In the genomic region with DNA sequence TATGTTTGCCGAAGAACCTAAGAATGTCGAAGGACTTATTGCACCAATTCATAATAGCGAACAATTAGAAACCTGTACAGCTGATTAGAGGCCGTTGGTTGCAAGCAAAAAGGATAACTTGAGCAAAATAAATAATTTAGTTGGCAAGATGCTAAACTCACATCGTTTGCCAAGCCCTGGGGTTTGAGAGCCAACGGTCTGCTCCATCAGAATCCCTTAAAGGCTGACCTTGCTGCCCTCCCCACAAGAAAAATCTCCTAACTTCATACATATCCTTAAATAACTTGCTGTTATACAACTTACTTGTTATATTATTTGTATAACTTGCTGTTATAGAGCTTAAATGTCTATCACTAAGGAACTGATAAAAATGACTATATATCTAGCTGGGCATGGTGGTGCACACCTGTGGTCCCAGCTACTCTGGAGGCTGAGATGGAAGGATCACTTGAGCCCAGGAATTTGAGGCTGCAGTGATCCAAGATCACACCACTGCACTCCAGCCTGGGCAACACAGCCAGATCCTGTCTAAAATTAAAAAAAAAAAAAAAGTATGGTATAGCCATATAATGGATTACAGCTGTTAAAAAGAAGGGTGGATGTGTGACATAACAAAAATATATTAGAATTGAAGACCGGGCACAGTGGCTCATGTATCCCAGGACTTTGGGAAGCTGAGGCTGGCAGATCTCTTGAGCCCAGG, we compare ENCODE assay signal across 1 cellular context.
TF ChIP-seq lines count a peak whose summit lies in the region.

No MANE protein-coding gene starts in this region.

TF ChIP-seq in H1, 55 proteins besides CTCF, POLR2A, EP300 and RAD21:
- no peak for TF ChIP-seq SUZ12 (IDR thresholded peaks at IDR 0.05; ENCODE audit: low read length)
- TF ChIP-seq ZNF274 (IDR thresholded peaks at IDR 0.05; ENCODE audit: borderline replicate concordance, extremely low read depth, low read length), result no peak
- TF ChIP-seq POU5F1 (IDR thresholded peaks at IDR 0.05; ENCODE audit: low read depth, low read length), result no peak
- no peak for TF ChIP-seq PHF8 (conservative IDR thresholded peaks at IDR 0.05; ENCODE audit: low read depth, low read length)
- TF ChIP-seq ASH2L (IDR thresholded peaks at IDR 0.05; ENCODE audit: low read length), result no peak
- TF ChIP-seq SIRT6 (IDR thresholded peaks at IDR 0.05; ENCODE audit: low read length), result no peak
- no peak for TF ChIP-seq CREB1 (IDR thresholded peaks at IDR 0.05)
- TF ChIP-seq TEAD4 (IDR thresholded peaks at IDR 0.05; ENCODE audit: low read depth, low read length), result no peak
- TF ChIP-seq CBX5 (IDR thresholded peaks at IDR 0.05; ENCODE audit: low read depth, low read length), result no peak
- no peak for TF ChIP-seq KDM1A (IDR thresholded peaks at IDR 0.05; ENCODE audit: borderline replicate concordance, low read length)
- no peak for TF ChIP-seq CHD2 (IDR thresholded peaks at IDR 0.05; ENCODE audit: low read length)
- no peak for TF ChIP-seq HDAC2 (IDR thresholded peaks at IDR 0.05; ENCODE audit: borderline replicate concordance in 1 of 2, low read depth in 2 of 2, low read length in 2 of 2)
- no peak for TF ChIP-seq EZH2 (IDR thresholded peaks at IDR 0.05; ENCODE audit: low read depth, low read length, severe bottlenecking)
